24 cellular contexts compared by ENCODE assay signal in genomic region chr1:209678981-209679539, GRCh38. TPM values are rescaled to one million over a fixed set of nuclear protein-coding genes. Genes with fewer than 3 reads are reported as not detected.
"Had no signal": no experiment of that assay in that cellular context is flagged by ENCODE, and none has a peak within 500 bp of the region (broad histone marks: within the 10 kb centered on the region; RNA-seq: fewer than 3 reads in every experiment).

No MANE protein-coding gene starts in this region.

- H3K27ac ChIP-seq: colonic mucosa, heart right ventricle, spleen, suprapubic skin, thyroid gland had no signal

- ATAC-seq: heart right ventricle, sciatic nerve had no signal

- H3K9me3 ChIP-seq: colonic mucosa, heart right ventricle, spleen, suprapubic skin, thyroid gland had no signal

- H3K9me3 Mint-ChIP-seq: type B pancreatic cell had no signal

- H3K4me3 ChIP-seq: colonic mucosa, heart right ventricle, spleen, suprapubic skin, thyroid gland had no signal

- H3K4me1 ChIP-seq: colonic mucosa had no signal

- H3K4me3 Mint-ChIP-seq: naive B cell; stimulated activated naive B cell treated with anti-CD40 and anti-IgM and Interleukin-4, amounts not matched to agents 10 μg/mL and 1 μg/mL and 100 μg/mL, for 72 hours; type B pancreatic cell had no signal

- H3K36me3 Mint-ChIP-seq: naive B cell; stimulated activated naive B cell treated with anti-CD40 and anti-IgM and Interleukin-4, amounts not matched to agents 10 μg/mL and 1 μg/mL and 100 μg/mL, for 72 hours; type B pancreatic cell had no signal

- H3K27ac Mint-ChIP-seq: naive B cell; nephron; stimulated activated naive B cell treated with anti-CD40 and anti-IgM and Interleukin-4, amounts not matched to agents 10 μg/mL and 1 μg/mL and 100 μg/mL, for 72 hours; type B pancreatic cell had no signal

- H3K27me3 ChIP-seq: colonic mucosa, thyroid gland had no signal

- H3K36me3 ChIP-seq: colonic mucosa, heart right ventricle, spleen, suprapubic skin, thyroid gland had no signal

- DNase-seq: colonic mucosa; dermis blood vessel endothelial cell; erythroblast; foreskin melanocyte; heart right ventricle; hypothalamus; kidney glomerular epithelial cell; mesendoderm; naive B cell; posterior cingulate gyrus; spleen; stimulated activated CD4-positive, alpha-beta T cell treated with anti-CD3 and anti-CD28 coated beads, Interleukin-15, amount 100 ng/mL, for 24 hours; stimulated activated CD4-positive, alpha-beta T cell treated with anti-CD3 and anti-CD28 coated beads, Interleukin-1b, Interleukin-23, amount 100 ng/mL, for 48 hours; stimulated activated CD4-positive, alpha-beta T cell treated with anti-CD3 and anti-CD28 coated beads, Interleukin-4, amount 100 ng/mL, for 24 hours; stimulated activated naive B cell treated with anti-CD40 and anti-IgM and Interleukin-4, amounts not matched to agents 10 μg/mL and 1 μg/mL and 100 μg/mL, for 72 hours; thyroid gland had no signal

RNA-seq across cellular contexts. Expression of gene HSD11B1, which starts 25.6 kb away (rescaled TPM):
- total RNA-seq: dermis blood vessel endothelial cell, glomerular endothelial cell, lung microvascular endothelial cell, osteocyte, skeletal muscle tissue had no signal
